Comparison of ENCODE assay signal across 20 cellular contexts in genomic region chr5:10481241-10481932, GRCh38. TPM values are rescaled to one million over a fixed set of nuclear protein-coding genes. Genes with fewer than 3 reads are reported as not detected.
A peak's percentile ranks its signal among the peaks of the same experiment; 100 is the strongest.
DNase-seq lines count a peak whose midpoint lies in the region; ATAC-seq, FAIRE-seq and TF ChIP-seq lines count a peak whose summit lies in the region.
"Had no signal": no experiment of that assay in that cellular context is flagged by ENCODE, and none has a peak within 500 bp of the region (broad histone marks: within the 10 kb centered on the region; RNA-seq: fewer than 3 reads in every experiment).

No MANE protein-coding gene starts in this region.

- TF ChIP-seq POLR2A in A549 (IDR thresholded peaks at IDR 0.05; ENCODE audit: low read length) (no peak), esophagus muscularis mucosa (IDR thresholded peaks at IDR 0.05; ENCODE audit: low read depth) (no peak)

- peak overlapping the region; percentile 73 for H3K4me2 ChIP-seq in A549

- H3K27ac ChIP-seq in A549 (peak overlapping the region; percentile 58 to 78), esophagus muscularis mucosa (replicated peaks in 1 of 4) (no peak overlapping the region)
- H3K27ac ChIP-seq: HL-60, upper lobe of right lung had no signal

- H3K4me1 ChIP-seq in A549 (peaks cover 45% of the 10 kb centered on the region), esophagus muscularis mucosa (peaks cover 0 to 9% (median 2%) of the 10 kb centered on the region in 4 donors)
- H3K4me1 ChIP-seq: upper lobe of right lung had no signal

- H3K27me3 Mint-ChIP-seq in T-helper 17 cell (peaks cover 26% of the 10 kb centered on the region), memory B cell (peaks cover 9% of the 10 kb centered on the region)
- H3K27me3 Mint-ChIP-seq in activated T-helper 1 cell treated with anti-CD3 and anti-CD28 coated beads, Interleukin-12 subunit alpha, Interleukin-12 subunit beta, Interleukin-2, Interleukin-4 antibody, amounts not matched to agents 30 ng/mL and 10 ng/mL and 1 ng/mL, durations not matched to agents 14 hours and 24 hours and 36 hours (ENCODE audit: insufficient read depth) = peaks cover 7% of the 10 kb centered on the region

- H3K27me3 ChIP-seq in esophagus muscularis mucosa = peaks cover 0 to 16% (median 0%) of the 10 kb centered on the region in 4 donors
- H3K27me3 ChIP-seq: upper lobe of right lung had no signal

- H3K9me3 ChIP-seq in A549 (no peaks in the 10 kb centered on the region), T-helper 17 cell (ENCODE audit: control insufficient read depth, low read length, poor library complexity, severe bottlenecking) (no peaks in the 10 kb centered on the region), esophagus muscularis mucosa (no peaks in the 10 kb centered on the region)
- H3K9me3 ChIP-seq: upper lobe of right lung had no signal

- intact Hi-C loops in head of caudate nucleus (cut with DNase I) = no loop called here
- intact Hi-C loops in activated T-helper 1 cell treated with anti-CD3 and anti-CD28 coated beads, Interleukin-12 subunit alpha, Interleukin-12 subunit beta, Interleukin-2, Interleukin-4 antibody, amounts not matched to agents 30 ng/mL and 10 ng/mL and 1 ng/mL, durations not matched to agents 14 hours and 24 hours and 36 hours (cut with micrococcal nuclease) = no loop called here
- intact Hi-C loops in esophagus muscularis mucosa (cut with DNase I) = no loop called here

- TF ChIP-seq CTCF in A549 (IDR thresholded peaks at IDR 0.05) (no peak), esophagus muscularis mucosa (IDR thresholded peaks at IDR 0.05) (no peak)

- H3K9me3 Mint-ChIP-seq in memory B cell = no peaks in the 10 kb centered on the region
- H3K9me3 Mint-ChIP-seq in activated T-helper 1 cell treated with anti-CD3 and anti-CD28 coated beads, Interleukin-12 subunit alpha, Interleukin-12 subunit beta, Interleukin-2, Interleukin-4 antibody, amounts not matched to agents 30 ng/mL and 10 ng/mL and 1 ng/mL, durations not matched to agents 14 hours and 24 hours and 36 hours = no peaks in the 10 kb centered on the region
- H3K9me3 Mint-ChIP-seq: activated T-helper 2 cell treated with anti-CD3 and anti-CD28 coated beads, Interferon-gamma antibody, Interleukin-2, Interleukin-4, amounts not matched to agents 10 μg/mL and 5 μg/mL and 100 μg/mL, durations not matched to agents 14 hours and 24 hours and 36 hours; CD8-positive, alpha-beta T cell had no signal

- H3K36me3 Mint-ChIP-seq in T-helper 17 cell (ENCODE audit: low read depth) (no peaks in the 10 kb centered on the region), memory B cell (no peaks in the 10 kb centered on the region)
- no peaks in the 10 kb centered on the region for H3K36me3 Mint-ChIP-seq in activated T-helper 1 cell treated with anti-CD3 and anti-CD28 coated beads, Interleukin-12 subunit alpha, Interleukin-12 subunit beta, Interleukin-2, Interleukin-4 antibody, amounts not matched to agents 30 ng/mL and 10 ng/mL and 1 ng/mL, durations not matched to agents 14 hours and 24 hours and 36 hours (ENCODE audit: low read depth)
- H3K36me3 Mint-ChIP-seq: CD8-positive, alpha-beta T cell; T-cell had no signal

- H3K4me1 Mint-ChIP-seq in T-helper 17 cell (peaks cover 9% of the 10 kb centered on the region), memory B cell (peaks cover 21% of the 10 kb centered on the region)
- H3K4me1 Mint-ChIP-seq in activated T-helper 1 cell treated with anti-CD3 and anti-CD28 coated beads, Interleukin-12 subunit alpha, Interleukin-12 subunit beta, Interleukin-2, Interleukin-4 antibody, amounts not matched to agents 30 ng/mL and 10 ng/mL and 1 ng/mL, durations not matched to agents 14 hours and 24 hours and 36 hours (ENCODE audit: low read depth) = no peaks in the 10 kb centered on the region

- 0 out of 3 replicates have a peak overlapping the region, but pooled peaks have one; percentile 6 for H3K4me3 ChIP-seq in A549
- no peak overlapping the region for H3K4me3 ChIP-seq in esophagus muscularis mucosa
- H3K4me3 ChIP-seq: upper lobe of right lung had no signal

- H3K4me3 Mint-ChIP-seq in T-helper 17 cell (no peak overlapping the region), memory B cell (peak overlapping the region; percentile 49)
- H3K4me3 Mint-ChIP-seq in activated T-helper 1 cell treated with anti-CD3 and anti-CD28 coated beads, Interleukin-12 subunit alpha, Interleukin-12 subunit beta, Interleukin-2, Interleukin-4 antibody, amounts not matched to agents 30 ng/mL and 10 ng/mL and 1 ng/mL, durations not matched to agents 14 hours and 24 hours and 36 hours = no peak overlapping the region
- H3K4me3 Mint-ChIP-seq: CD8-positive, alpha-beta T cell; T-cell had no signal

- POLR2A ChIA-PET in A549 (lab: Yijun Ruan, JAX) = no interaction called here

- TF ChIP-seq EP300 in A549 (IDR thresholded peaks at IDR 0.05) (peak in 1 of 2 experiments; percentile 28; a peak in 1 of 5 replicates), esophagus muscularis mucosa (IDR thresholded peaks at IDR 0.05) (no peak)

- ATAC-seq in A549 (peak in 1 of 2 experiments; percentile 53; a peak in 3 of 6 replicates), T-helper 17 cell (no peak), memory B cell (ENCODE audit: low read depth) (peak; percentile 93)
- ATAC-seq: CD8-positive, alpha-beta T cell; stimulated activated naive CD8-positive, alpha-beta T cell treated with anti-CD3 and anti-CD28 coated beads, Interleukin-15, Interleukin-2, amounts not matched to agents 100 U/mL and 50 U/mL, for 24 hours; T-cell; upper lobe of right lung had no signal

- TF ChIP-seq RAD21 in A549 (conservative IDR thresholded peaks at IDR 0.05 in 1 of 2, IDR thresholded peaks at IDR 0.05 in 1 of 2) = no peak

- H3K36me3 ChIP-seq in esophagus muscularis mucosa = no peaks in the 10 kb centered on the region
- H3K36me3 ChIP-seq: upper lobe of right lung had no signal

- H3K27ac Mint-ChIP-seq in T-helper 17 cell = peak overlapping the region; percentile 68
- H3K27ac Mint-ChIP-seq in memory B cell = no peak overlapping the region
- no peak overlapping the region for H3K27ac Mint-ChIP-seq in activated T-helper 1 cell treated with anti-CD3 and anti-CD28 coated beads, Interleukin-12 subunit alpha, Interleukin-12 subunit beta, Interleukin-2, Interleukin-4 antibody, amounts not matched to agents 30 ng/mL and 10 ng/mL and 1 ng/mL, durations not matched to agents 14 hours and 24 hours and 36 hours
- H3K27ac Mint-ChIP-seq: activated T-helper 2 cell treated with anti-CD3 and anti-CD28 coated beads, Interferon-gamma antibody, Interleukin-2, Interleukin-4, amounts not matched to agents 10 μg/mL and 5 μg/mL and 100 μg/mL, durations not matched to agents 14 hours and 24 hours and 36 hours; CD8-positive, alpha-beta T cell; T-cell had no signal

- peak in 1 of 2 experiments; percentile 62 for DNase-seq in A549 (ENCODE audit: low read depth in 1 of 2, low spot score in 1 of 2)
- peak; percentile 73 for DNase-seq in HuH-7.5 (ENCODE audit: low spot score)
- DNase-seq in T-helper 17 cell = no peak
- DNase-seq in memory B cell (ENCODE audit: low spot score in 2 of 2) = peak; percentile 21 to 46
- no peak for DNase-seq in head of caudate nucleus
- no peak for DNase-seq in activated T-helper 1 cell treated with anti-CD3 and anti-CD28 coated beads, Interleukin-12 subunit alpha, Interleukin-12 subunit beta, Interleukin-2, Interleukin-4 antibody, amounts not matched to agents 30 ng/mL and 10 ng/mL and 1 ng/mL, durations not matched to agents 14 hours and 24 hours and 36 hours (ENCODE audit: low spot score)
- DNase-seq in GF-D8 (lab: John Stamatoyannopoulos, UW) = no peak
- DNase-seq in esophagus muscularis mucosa (ENCODE audit: extremely low spot score) = no peak
- DNase-seq: ACHN; activated CD4-positive, CD25-positive, alpha-beta regulatory T cell; activated CD8-positive, alpha-beta memory T cell treated with anti-CD3 and anti-CD28 coated beads for 24 hours; CD8-positive, alpha-beta T cell; EL; NCI-H1694 treated with DMSO at 0.1 percent for 48 hours; NCI-H446 treated with DMSO at 0.1 percent for 48 hours; stimulated activated naive CD8-positive, alpha-beta T cell treated with anti-CD3 and anti-CD28 coated beads, Interleukin-15, Interleukin-2, amounts not matched to agents 100 U/mL and 50 U/mL, for 24 hours; T-cell; upper lobe of right lung had no signal

- 39% methylated on average over 10 of the region's 10 CpGs for WGBS in A549 (ENCODE audit: missing lambda C conversion rate)
- WGBS in esophagus muscularis mucosa = 81% methylated on average over 10 of the region's 10 CpGs

- FAIRE-seq in A549 (lab: Jason Lieb, UNC) = no peak

- CTCF ChIA-PET in A549 (lab: Yijun Ruan, JAX) = interaction anchor here (0.7 to 1.7 kb wide), 2 partner anchors 29 to 94 kb away, joined by 3 read pairs; no protein-coding TSS in a partner anchor

TF ChIP-seq in A549, 52 proteins besides CTCF, POLR2A, EP300 and RAD21 (continues in another document):
- TF ChIP-seq ZC3H11A (IDR thresholded peaks at IDR 0.05) (no peak), GATA3 (IDR thresholded peaks at IDR 0.05; ENCODE audit: borderline replicate concordance) (peak; percentile 80), CEBPB (IDR thresholded peaks at IDR 0.05) (0 out of 4 replicates have a peak, but pooled peaks of 1 of the 2 experiments have one; percentile 24), FOSB (CRISPR knock-in tag; IDR thresholded peaks at IDR 0.05) (no peak), JUN (IDR thresholded peaks at IDR 0.05) (0 out of 5 replicates have a peak, but pooled peaks of 1 of the 2 experiments have one; percentile 20), MYC (IDR thresholded peaks at IDR 0.05; ENCODE audit: borderline replicate concordance, low read length) (no peak)

RNA-seq across cellular contexts. Expression of gene ROPN1L, which starts 39.7 kb away (rescaled TPM):
- polyA plus RNA-seq in A549 (2011; rRNA removed) = 1.4 and 1.5 TPM in 2 replicates
- 3.6 and 3.8 TPM in 2 replicates for polyA plus RNA-seq in A549 (2012; cell fraction: cytosol; rRNA removed)
- 2.6 and 3.4 TPM in 2 replicates for polyA plus RNA-seq in A549 (2012; cell fraction: nucleus; rRNA removed)
- polyA plus RNA-seq in A549 (2017; fragmentation: RNase III; extraction: RNeasy Plus Mini Kit Qiagen cat#74134 plus additional on column Dnase treatment) = 0.83 to 1.3 TPM (median 1.3 TPM) in 3 replicates
- polyA minus RNA-seq in A549 (2011; rRNA and poly(A)+ RNA removed) = 0.37 and 0.73 TPM in 2 replicates
- total RNA-seq in T-helper 17 cell = 1 to 10 TPM; 4.7 to 5.3 TPM
- total RNA-seq in activated T-helper 1 cell treated with anti-CD3 and anti-CD28 coated beads, Interleukin-12 subunit alpha, Interleukin-12 subunit beta, Interleukin-2, Interleukin-4 antibody, amounts not matched to agents 30 ng/mL and 10 ng/mL and 1 ng/mL, durations not matched to agents 14 hours and 24 hours and 36 hours = 0.16 and 0.20 TPM in 2 replicates
- total RNA-seq in esophagus muscularis mucosa = 1 to 10 TPM in 2 of 4 donors, under 1 TPM in 2; 0.63 to 1.7 (median 1.1) TPM
- total RNA-seq: CD8-positive, alpha-beta T cell had no signal

Comparison
In these comparisons a context has a peak if more than half of its experiments do, and no peak if none do; other contexts are left out.
1. DNase-seq: peak in HuH-7.5 (single experiment) and memory B cell (2 of 2); none in T-helper 17 cell (0 of 3), head of caudate nucleus (0 of 42), activated T-helper 1 cell treated with anti-CD3 and anti-CD28 coated beads, Interleukin-12 subunit alpha, Interleukin-12 subunit beta, Interleukin-2, Interleukin-4 antibody, amounts not matched to agents 30 ng/mL and 10 ng/mL and 1 ng/mL, durations not matched to agents 14 hours and 24 hours and 36 hours (single experiment), GF-D8 (single experiment) and esophagus muscularis mucosa (single experiment).
2. H3K27ac ChIP-seq: peak in A549 (2 of 2); none in esophagus muscularis mucosa (0 of 4).